In genomic region chr1:156428772-156429288, GRCh38 we compare ENCODE assay signal across 24 cellular contexts. TPM values are rescaled to one million over a fixed set of nuclear protein-coding genes. Genes with fewer than 3 reads are reported as not detected.
A peak's percentile ranks its signal among the peaks of the same experiment; 100 is the strongest.
DNase-seq lines count a peak whose midpoint lies in the region; ATAC-seq and TF ChIP-seq lines count a peak whose summit lies in the region.
"Had no signal": no experiment of that assay in that cellular context is flagged by ENCODE, and none has a peak within 500 bp of the region (broad histone marks: within the 10 kb centered on the region; RNA-seq: fewer than 3 reads in every experiment).

No MANE protein-coding gene starts in this region.

- TF ChIP-seq CTCF in WTC11 (IDR thresholded peaks at IDR 0.05) = no peak
- TF ChIP-seq CTCF in endodermal cell (conservative IDR thresholded peaks at IDR 0.05) = no peak
- no peak for TF ChIP-seq CTCF in neural progenitor cell (IDR thresholded peaks at IDR 0.05)

- H3K4me2 ChIP-seq in neural progenitor cell = no peak overlapping the region
- H3K4me2 ChIP-seq: BLaER1 treated with 17β-estradiol and CSF1 and Interleukin-3, amounts not matched to agents 10 nM and 100 nM had no signal

- peaks cover 16% of the 10 kb centered on the region for H3F3A ChIP-seq in neural progenitor cell (ENCODE audit: low read depth)

- peak overlapping the region; percentile 89 for H3K27ac ChIP-seq in endodermal cell (ENCODE audit: low read depth, low read length)
- no peak overlapping the region for H3K27ac ChIP-seq in neural progenitor cell
- H3K27ac ChIP-seq: BLaER1 treated with 17β-estradiol and CSF1 and Interleukin-3, amounts not matched to agents 10 nM and 100 nM; SJCRH30 had no signal

- no peaks in the 10 kb centered on the region for H3K79me2 ChIP-seq in neural progenitor cell (ENCODE audit: low read depth)

- peaks cover 61% of the 10 kb centered on the region for H4K20me1 ChIP-seq in neural progenitor cell (ENCODE audit: low read depth)

- H3K27me3 ChIP-seq in endodermal cell (ENCODE audit: control insufficient read depth, insufficient read depth, low read length, poor library complexity, severe bottlenecking) (peaks cover 69% of the 10 kb centered on the region), neural progenitor cell (peaks cover 100% of the 10 kb centered on the region)

- H3K4me1 Mint-ChIP-seq in WTC11 = peaks cover 48% of the 10 kb centered on the region
- peaks cover 69% of the 10 kb centered on the region for H3K4me1 Mint-ChIP-seq in endodermal cell
- peaks cover 34% of the 10 kb centered on the region for H3K4me1 Mint-ChIP-seq in neural progenitor cell

- H3K9me3 ChIP-seq in endodermal cell (ENCODE audit: control insufficient read depth, low read length) (no peaks in the 10 kb centered on the region), neural progenitor cell (ENCODE audit: low read depth) (no peaks in the 10 kb centered on the region)
- H3K9me3 ChIP-seq: SJCRH30 had no signal

- WGBS in endodermal cell (ENCODE audit: insufficient coverage in 1 of 2, insufficient read length in 1 of 2), 2 experiments = 19% methylated on average over 4 of the region's 4 CpGs; no CpG with 5 or more reads in 1 of the 2 experiments

- H3K4me3 Mint-ChIP-seq in WTC11 (peak overlapping the region; percentile 58), endodermal cell (peak overlapping the region; percentile 41), neural progenitor cell (peak overlapping the region; percentile 34)
- H3K4me3 Mint-ChIP-seq: CD8-positive, alpha-beta memory T cell had no signal

- no peak overlapping the region for H2AFZ ChIP-seq in neural progenitor cell (replicated peaks)

- H3K27ac Mint-ChIP-seq in WTC11 (no peak overlapping the region), endodermal cell (no peak overlapping the region), neural progenitor cell (no peak overlapping the region)
- H3K27ac Mint-ChIP-seq: CD8-positive, alpha-beta memory T cell had no signal

- H3K9ac ChIP-seq in endodermal cell (ENCODE audit: extremely low read depth, low read length, poor library complexity, severe bottlenecking) = peak overlapping the region; percentile 47
- H3K9ac ChIP-seq in neural progenitor cell = no peak overlapping the region
- H3K9ac ChIP-seq: BLaER1 treated with 17β-estradiol and CSF1 and Interleukin-3, amounts not matched to agents 10 nM and 100 nM had no signal

- H3K4me3 ChIP-seq in endodermal cell (ENCODE audit: low read length) (peak overlapping the region; percentile 73), neural progenitor cell (no peak overlapping the region)
- H3K4me3 ChIP-seq: BLaER1 treated with 17β-estradiol and CSF1 and Interleukin-3, amounts not matched to agents 10 nM and 100 nM; SJCRH30 had no signal

- DNase-seq in D341Med (ENCODE audit: low spot score) (peak; percentile 33), WTC11 (ENCODE audit: low spot score) (no peak), endodermal cell (peak; percentile 63), neural progenitor cell (ENCODE audit: low spot score) (no peak), NCI-H526 treated with DMSO at 0.1 percent for 48 hours (lab: John Stamatoyannopoulos, UW) (no peak), iPS-NIHi11 (ENCODE audit: low spot score) (no peak), NCI-H446 (lab: John Stamatoyannopoulos, UW) (no peak), NCI-H2029 (lab: John Stamatoyannopoulos, UW) (no peak)
- DNase-seq: 8988T; Calu3; CD8-positive, alpha-beta memory T cell; DMS53; GDM1; KG1; NCI-H1092; NCI-H1436; NCI-H187 treated with DMSO at 0.1 percent for 48 hours; NCI-H2227 treated with DMSO at 0.1 percent for 48 hours; NCI-H510A treated with DMSO at 0.1 percent for 48 hours; NCI-H774; OCI-M1; SJCRH30 had no signal

- H3K36me3 Mint-ChIP-seq in WTC11 = no peaks in the 10 kb centered on the region
- H3K36me3 Mint-ChIP-seq in endodermal cell (ENCODE audit: low read depth) = no peaks in the 10 kb centered on the region
- H3K36me3 Mint-ChIP-seq in neural progenitor cell = no peaks in the 10 kb centered on the region
- H3K36me3 Mint-ChIP-seq: CD8-positive, alpha-beta memory T cell had no signal

- peaks cover 100% of the 10 kb centered on the region for H3K27me3 Mint-ChIP-seq in WTC11 (ENCODE audit: low read depth)
- peaks cover 75% of the 10 kb centered on the region for H3K27me3 Mint-ChIP-seq in endodermal cell (ENCODE audit: insufficient read depth)
- H3K27me3 Mint-ChIP-seq in neural progenitor cell (ENCODE audit: insufficient read depth, low read depth) = peaks cover 94% of the 10 kb centered on the region

- ATAC-seq in WTC11 = no peak

- POLR2A ChIA-PET in WTC11 (lab: Charles Lee) = no interaction called here

- H3K36me3 ChIP-seq in endodermal cell (ENCODE audit: control insufficient read depth, insufficient read depth, low read length) (no peaks in the 10 kb centered on the region), neural progenitor cell (no peaks in the 10 kb centered on the region)
- H3K36me3 ChIP-seq: BLaER1 treated with 17β-estradiol and CSF1 and Interleukin-3, amounts not matched to agents 10 nM and 100 nM; SJCRH30 had no signal

- H3K4me1 ChIP-seq in endodermal cell (ENCODE audit: control insufficient read depth, insufficient read depth, low read length) = peaks cover 20% of the 10 kb centered on the region
- H3K4me1 ChIP-seq in neural progenitor cell = peaks cover 37% of the 10 kb centered on the region
- H3K4me1 ChIP-seq: SJCRH30 had no signal

- H3K9me3 Mint-ChIP-seq in WTC11 (no peaks in the 10 kb centered on the region), endodermal cell (no peaks in the 10 kb centered on the region), neural progenitor cell (no peaks in the 10 kb centered on the region)
- H3K9me3 Mint-ChIP-seq: CD8-positive, alpha-beta memory T cell had no signal

- CTCF ChIA-PET in WTC11 (lab: Charles Lee) = interaction anchor here (0.6 to 10.1 kb wide), 6 partner anchors 9 to 204 kb away, joined by 3 to 200 read pairs (median 15); no protein-coding TSS in a partner anchor

TF ChIP-seq in WTC11, 78 proteins besides CTCF, POLR2A, EP300 and RAD21:
- TF ChIP-seq ZNF416 (CRISPR knock-in tag; IDR thresholded peaks at IDR 0.05) = no peak
- no peak for TF ChIP-seq SMAD4 (CRISPR knock-in tag; IDR thresholded peaks at IDR 0.05)
- TF ChIP-seq CBFB (CRISPR knock-in tag; IDR thresholded peaks at IDR 0.05; ENCODE audit: low read depth) = no peak
- no peak for TF ChIP-seq NFATC4 (CRISPR knock-in tag; IDR thresholded peaks at IDR 0.05)
- TF ChIP-seq, protein P1, sequence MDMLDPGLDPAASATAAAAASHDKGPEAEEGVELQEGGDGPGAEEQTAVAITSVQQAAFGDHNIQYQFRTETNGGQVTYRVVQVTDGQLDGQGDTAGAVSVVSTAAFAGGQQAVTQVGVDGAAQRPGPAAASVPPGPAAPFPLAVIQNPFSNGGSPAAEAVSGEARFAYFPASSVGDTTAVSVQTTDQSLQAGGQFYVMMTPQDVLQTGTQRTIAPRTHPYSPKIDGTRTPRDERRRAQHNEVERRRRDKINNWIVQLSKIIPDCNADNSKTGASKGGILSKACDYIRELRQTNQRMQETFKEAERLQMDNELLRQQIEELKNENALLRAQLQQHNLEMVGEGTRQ (CRISPR knock-in tag; IDR thresholded peaks at IDR 0.05) = no peak
- TF ChIP-seq, protein P2, sequence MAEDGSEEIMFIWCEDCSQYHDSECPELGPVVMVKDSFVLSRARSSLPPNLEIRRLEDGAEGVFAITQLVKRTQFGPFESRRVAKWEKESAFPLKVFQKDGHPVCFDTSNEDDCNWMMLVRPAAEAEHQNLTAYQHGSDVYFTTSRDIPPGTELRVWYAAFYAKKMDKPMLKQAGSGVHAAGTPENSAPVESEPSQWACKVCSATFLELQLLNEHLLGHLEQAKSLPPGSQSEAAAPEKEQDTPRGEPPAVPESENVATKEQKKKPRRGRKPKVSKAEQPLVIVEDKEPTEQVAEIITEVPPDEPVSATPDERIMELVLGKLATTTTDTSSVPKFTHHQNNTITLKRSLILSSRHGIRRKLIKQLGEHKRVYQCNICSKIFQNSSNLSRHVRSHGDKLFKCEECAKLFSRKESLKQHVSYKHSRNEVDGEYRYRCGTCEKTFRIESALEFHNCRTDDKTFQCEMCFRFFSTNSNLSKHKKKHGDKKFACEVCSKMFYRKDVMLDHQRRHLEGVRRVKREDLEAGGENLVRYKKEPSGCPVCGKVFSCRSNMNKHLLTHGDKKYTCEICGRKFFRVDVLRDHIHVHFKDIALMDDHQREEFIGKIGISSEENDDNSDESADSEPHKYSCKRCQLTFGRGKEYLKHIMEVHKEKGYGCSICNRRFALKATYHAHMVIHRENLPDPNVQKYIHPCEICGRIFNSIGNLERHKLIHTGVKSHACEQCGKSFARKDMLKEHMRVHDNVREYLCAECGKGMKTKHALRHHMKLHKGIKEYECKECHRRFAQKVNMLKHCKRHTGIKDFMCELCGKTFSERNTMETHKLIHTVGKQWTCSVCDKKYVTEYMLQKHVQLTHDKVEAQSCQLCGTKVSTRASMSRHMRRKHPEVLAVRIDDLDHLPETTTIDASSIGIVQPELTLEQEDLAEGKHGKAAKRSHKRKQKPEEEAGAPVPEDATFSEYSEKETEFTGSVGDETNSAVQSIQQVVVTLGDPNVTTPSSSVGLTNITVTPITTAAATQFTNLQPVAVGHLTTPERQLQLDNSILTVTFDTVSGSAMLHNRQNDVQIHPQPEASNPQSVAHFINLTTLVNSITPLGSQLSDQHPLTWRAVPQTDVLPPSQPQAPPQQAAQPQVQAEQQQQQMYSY (CRISPR knock-in tag; IDR thresholded peaks at IDR 0.05) = no peak
- TF ChIP-seq CREB1 (CRISPR knock-in tag; IDR thresholded peaks at IDR 0.05) = no peak

RNA-seq across cellular contexts. Expression of gene RHBG, which starts 59.8 kb away (rescaled TPM):
- total RNA-seq in WTC11 (2021) (1.7 to 2.3 TPM (median 1.9 TPM) in 3 replicates), endodermal cell (1 to 10 TPM; 3.9 to 4.0 TPM), neural progenitor cell (ENCODE audit: low replicate concordance) (not detected in 2 replicates)
- polyA plus RNA-seq in endodermal cell (2013, experiment 1 of 2) = 0.50 TPM
- 0.33 TPM for polyA plus RNA-seq in endodermal cell (2013, experiment 2 of 2)
- total RNA-seq: CD8-positive, alpha-beta memory T cell; HT1080; SJCRH30 had no signal
- polyA plus RNA-seq: CD8-positive, alpha-beta memory T cell had no signal

Comparison
In these comparisons a context has a peak if more than half of its experiments do, and no peak if none do; other contexts are left out.
1. DNase-seq: peak in D341Med (single experiment) and endodermal cell (single experiment); none in WTC11 (single experiment), neural progenitor cell (single experiment), NCI-H526 treated with DMSO at 0.1 percent for 48 hours (single experiment), iPS-NIHi11 (single experiment), NCI-H446 (0 of 2) and NCI-H2029 (single experiment).
2. Peak in every context shown above with its lines, with median percentiles within 50 percentile points of each other: H3K4me3 Mint-ChIP-seq.